Comparison of ENCODE assay signal across 26 cellular contexts in genomic region chr4:101292214-101292613, GRCh38.
"Had no signal": no experiment of that assay in that cellular context is flagged by ENCODE, and none has a peak within 500 bp of the region (broad histone marks: within the 10 kb centered on the region; RNA-seq: fewer than 3 reads in every experiment).

No MANE protein-coding gene starts in this region.

- DNase-seq: activated CD4-positive, alpha-beta T cell treated with anti-CD3 and anti-CD28 coated beads, Interleukin-2, amount 50 U/mL, for 1 hour; activated CD8-positive, alpha-beta T cell treated with anti-CD3 and anti-CD28 coated beads, Interleukin-2, amount 10 ng/mL, durations not matched to agents 7 days and 5 days; activated gamma-delta T cell; anterior cingulate cortex; central memory CD4-positive, alpha-beta T cell; effector memory CD4-positive, alpha-beta T cell; head of caudate nucleus; hypothalamus; left ventricle myocardium superior; mammary epithelial cell; nucleus accumbens; right cardiac atrium; stimulated activated CD4-positive, alpha-beta T cell treated with anti-CD3 and anti-CD28 coated beads, Interleukin-12 subunit alpha, Interleukin-12 subunit beta, amount 100 ng/mL, for 4 hours; stimulated activated CD4-positive, alpha-beta T cell treated with anti-CD3 and anti-CD28 coated beads, Interleukin-4, amount 100 ng/mL, for 4 hours; stimulated activated naive CD8-positive, alpha-beta T cell treated with anti-CD3 and anti-CD28 coated beads, Interleukin-15, Interleukin-2, amounts not matched to agents 100 U/mL and 50 U/mL, for 24 hours; T-cell; T-helper 9 cell; transverse colon had no signal

- ATAC-seq: activated CD4-positive, CD25-positive, alpha-beta regulatory T cell treated with anti-CD3 and anti-CD28 coated beads, Interleukin-2, amount 50 U/mL, for 24 hours; activated CD8-positive, alpha-beta T cell treated with anti-CD3 and anti-CD28 coated beads, Interleukin-2, amount 10 ng/mL, durations not matched to agents 7 days and 5 days; gastroesophageal sphincter; left ventricle myocardium superior; stimulated activated naive CD8-positive, alpha-beta T cell treated with anti-CD3 and anti-CD28 coated beads, Interleukin-15, Interleukin-2, amounts not matched to agents 100 U/mL and 50 U/mL, for 24 hours; T-cell had no signal

- H3K4me3 Mint-ChIP-seq: activated CD8-positive, alpha-beta T cell treated with anti-CD3 and anti-CD28 coated beads, Interleukin-2, amount 10 ng/mL, durations not matched to agents 7 days and 5 days; activated naive CD4-positive, alpha-beta T cell treated with anti-CD3 and anti-CD28 coated beads, Interleukin-2, amount 50 U/mL, for 24 hours; activated T-helper 1 cell treated with anti-CD3 and anti-CD28 coated beads, Interleukin-12 subunit alpha, Interleukin-12 subunit beta, Interleukin-2, Interleukin-4 antibody, amounts not matched to agents 30 ng/mL and 10 ng/mL and 1 ng/mL, durations not matched to agents 14 hours and 24 hours and 36 hours; T-cell had no signal

- H3K27ac ChIP-seq: brain microvascular endothelial cell, esophagus muscularis mucosa, gastroesophageal sphincter, parathyroid adenoma, transverse colon, VCaP had no signal

- H3K36me3 Mint-ChIP-seq: activated naive CD4-positive, alpha-beta T cell treated with anti-CD3 and anti-CD28 coated beads, Interleukin-2, amount 50 U/mL, for 24 hours had no signal

- H3K9me3 Mint-ChIP-seq: activated naive CD4-positive, alpha-beta T cell treated with anti-CD3 and anti-CD28 coated beads, Interleukin-2, amount 50 U/mL, for 24 hours; activated T-helper 1 cell treated with anti-CD3 and anti-CD28 coated beads, Interleukin-12 subunit alpha, Interleukin-12 subunit beta, Interleukin-2, Interleukin-4 antibody, amounts not matched to agents 30 ng/mL and 10 ng/mL and 1 ng/mL, durations not matched to agents 14 hours and 24 hours and 36 hours; T-cell had no signal

- H3K27me3 Mint-ChIP-seq: activated naive CD4-positive, alpha-beta T cell treated with anti-CD3 and anti-CD28 coated beads, Interleukin-2, amount 50 U/mL, for 24 hours; T-cell had no signal

- H3K27ac Mint-ChIP-seq: activated CD8-positive, alpha-beta T cell treated with anti-CD3 and anti-CD28 coated beads, Interleukin-2, amount 10 ng/mL, durations not matched to agents 7 days and 5 days; activated naive CD4-positive, alpha-beta T cell treated with anti-CD3 and anti-CD28 coated beads, Interleukin-2, amount 50 U/mL, for 24 hours; activated T-helper 1 cell treated with anti-CD3 and anti-CD28 coated beads, Interleukin-12 subunit alpha, Interleukin-12 subunit beta, Interleukin-2, Interleukin-4 antibody, amounts not matched to agents 30 ng/mL and 10 ng/mL and 1 ng/mL, durations not matched to agents 14 hours and 24 hours and 36 hours; T-cell had no signal
